30 cellular contexts compared by ENCODE assay signal in genomic region chr5:53714324-53715010, GRCh38.
DNase-seq lines count a peak whose midpoint lies in the region; ATAC-seq and TF ChIP-seq lines count a peak whose summit lies in the region.
"Had no signal": no experiment of that assay in that cellular context is flagged by ENCODE, and none has a peak within 500 bp of the region (broad histone marks: within the 10 kb centered on the region; RNA-seq: fewer than 3 reads in every experiment).

No MANE protein-coding gene starts in this region.

- H4K91ac ChIP-seq in IMR-90 (ENCODE audit: insufficient read depth, low read depth, low read length) = no peak overlapping the region

- H3K36me3 ChIP-seq in IMR-90 (ENCODE audit: control insufficient read depth, insufficient read depth, low read length) = no peaks in the 10 kb centered on the region
- H3K36me3 ChIP-seq in left lung = no peaks in the 10 kb centered on the region
- H3K36me3 ChIP-seq: colonic mucosa had no signal

- H3K79me1 ChIP-seq in IMR-90 (ENCODE audit: low read depth in 1 of 2, low read length in 2 of 2) = no peaks in the 10 kb centered on the region

- H2BK5ac ChIP-seq in IMR-90 (ENCODE audit: low read depth, low read length, poor library complexity, severe bottlenecking) = no peak overlapping the region

- ATAC-seq in IMR-90 (ENCODE audit: low read depth) (peak; percentile 24; the same call in 1 of the 2 replicates), left lung (peak; percentile 40)
- ATAC-seq: GM12878; psoas muscle; stimulated activated memory B cell treated with anti-CD40 and anti-IgM and Interleukin-4, amounts not matched to agents 10 μg/mL and 1 μg/mL and 100 μg/mL, for 72 hours had no signal

- intact Hi-C loops in IMR-90 (cut with micrococcal nuclease) (no loop called here), left lung (cut with DNase I) (no loop called here)

- H4K5ac ChIP-seq in IMR-90 (ENCODE audit: low read depth, low read length) = no peak overlapping the region

- no peak overlapping the region for H2AK9ac ChIP-seq in IMR-90 (replicated peaks; ENCODE audit: low read depth, low read length, poor library complexity)

- no peaks in the 10 kb centered on the region for H4K20me1 ChIP-seq in IMR-90 (ENCODE audit: insufficient read depth, low read length)

- TF ChIP-seq RAD21 in IMR-90 (IDR thresholded peaks at IDR 0.05; ENCODE audit: low read length) = no peak

- DNase-seq in NCI-H1105 treated with DMSO at 0.1 percent for 48 hours (lab: John Stamatoyannopoulos, UW) (peak; percentile 44), NCI-H1105 (lab: John Stamatoyannopoulos, UW) (no peak), IMR-90 (no peak), RPMI7951 (ENCODE audit: low read depth) (peak; percentile 4), left lung (no peak), RPMI8226 (no peak)
- no peak for DNase-seq in stimulated activated CD4-positive, alpha-beta T cell treated with anti-CD3 and anti-CD28 coated beads, Interleukin-4, amount 100 ng/mL, for 1 hour
- DNase-seq in activated CD4-positive, alpha-beta T cell treated with anti-CD3 and anti-CD28 coated beads for 48 hours = no peak
- DNase-seq: 8988T; activated B cell treated with CpG ODN at 0.5 μM for 24 hours; activated CD4-positive, alpha-beta T cell treated with anti-CD3 and anti-CD28 coated beads, Interleukin-2, amount 50 U/mL, for 1 hour; activated effector memory CD4-positive, alpha-beta T cell treated with anti-CD3 and anti-CD28 coated beads, Interleukin-2, amount 50 U/mL, for 16 hours; activated T-cell treated with anti-CD3 and anti-CD28 coated beads, Interleukin-2, amount 50 U/mL, for 24 hours; AML-193; aorta; CD4-positive, CD25-positive, alpha-beta regulatory T cell; colonic mucosa; effector memory CD4-positive, alpha-beta T cell; glutamatergic neuron; H9; NCI-H1417 treated with DMSO at 0.1 percent for 48 hours; NCI-H524; psoas muscle; stimulated activated CD4-positive, alpha-beta T cell treated with anti-CD3 and anti-CD28 coated beads, Interleukin-15, amount 100 ng/mL, for 24 hours; substantia nigra; trophoblast cell had no signal

- no peak overlapping the region for H3K14ac ChIP-seq in IMR-90 (replicated peaks; ENCODE audit: low read depth, low read length)

- H3K9me3 ChIP-seq in IMR-90 (ENCODE audit: control insufficient read depth, insufficient read depth, low read length) = peaks cover 9% of the 10 kb centered on the region
- H3K9me3 ChIP-seq in left lung = peaks cover 0 to 45% of the 10 kb centered on the region in 2 donors
- H3K9me3 ChIP-seq: colonic mucosa had no signal

- H3K27me3 ChIP-seq in IMR-90 (ENCODE audit: control insufficient read depth, insufficient read depth, low read length) = no peaks in the 10 kb centered on the region; the same call in 1 of the 2 replicates
- no peaks in the 10 kb centered on the region for H3K27me3 ChIP-seq in left lung
- H3K27me3 ChIP-seq: colonic mucosa had no signal

- CTCF ChIA-PET in IMR-90 (lab: Yijun Ruan, JAX) = no interaction called here

- H3K27ac ChIP-seq in IMR-90 (ENCODE audit: insufficient read depth, low read length) (no peak overlapping the region), left lung (no peak overlapping the region)
- H3K27ac ChIP-seq: colonic mucosa, epithelial cell of prostate, KMS-11, psoas muscle had no signal

- no peak overlapping the region for H4K8ac ChIP-seq in IMR-90 (ENCODE audit: low read depth in 2 of 2, low read length in 2 of 2)

- H3K4me2 ChIP-seq in IMR-90 (ENCODE audit: low read depth, low read length) = no peak overlapping the region
- H3K4me2 ChIP-seq: KMS-11 had no signal

- POLR2A ChIA-PET in IMR-90 (lab: Charles Lee; ENCODE audit: unreplicated experiment) = interaction anchor here (0.6 kb wide), 1 partner anchor 147 kb away, joined by 7 read pairs; no protein-coding TSS in a partner anchor

- H3K9ac ChIP-seq in IMR-90 (ENCODE audit: low read depth, low read length) = no peak overlapping the region
- H3K9ac ChIP-seq: KMS-11 had no signal

- no peak overlapping the region for H2AFZ ChIP-seq in IMR-90 (replicated peaks; ENCODE audit: low read length, poor library complexity)

- H2BK120ac ChIP-seq in IMR-90 (ENCODE audit: low read depth, low read length) = no peak overlapping the region

- H2AK5ac ChIP-seq in IMR-90 (ENCODE audit: low read depth, low read length) = no peak overlapping the region

- WGBS in IMR-90 (ENCODE audit: extremely low coverage in 2 of 2, insufficient read length in 1 of 2), 2 experiments = no CpG with 5 or more reads among the region's 1 CpG

- BruUV-seq in IMR-90 (replicated peaks; lab: Mats Ljungman, UMichigan) = no TSS peak

- H3K4ac ChIP-seq in IMR-90 (ENCODE audit: low read depth, low read length) = no peak overlapping the region

- in situ Hi-C loops in IMR-90 (cut with MboI; ENCODE audit: low sequenced_read_pairs) = no loop called here

- H3K18ac ChIP-seq in IMR-90 (ENCODE audit: low read depth, low read length) = no peak overlapping the region

- H2BK20ac ChIP-seq in IMR-90 (ENCODE audit: low read depth, low read length) = no peak overlapping the region

- H2BK15ac ChIP-seq in IMR-90 (ENCODE audit: low read depth, low read length) = no peak overlapping the region

- H3K4me3 ChIP-seq in IMR-90 (ENCODE audit: insufficient read depth, low read depth, low read length) = no peak overlapping the region
- no peak overlapping the region for H3K4me3 ChIP-seq in left lung
- H3K4me3 ChIP-seq: colonic mucosa, GM12878, psoas muscle had no signal

- no peaks in the 10 kb centered on the region for H3K9me1 ChIP-seq in IMR-90 (ENCODE audit: insufficient read depth, low read length)

- TF ChIP-seq POLR2A in IMR-90 (IDR thresholded peaks at IDR 0.05; ENCODE audit: low read depth, low read length) = no peak

- H3K56ac ChIP-seq in IMR-90 (ENCODE audit: extremely low read depth, insufficient read depth, low read length) = no peak overlapping the region

- no peak for TF ChIP-seq CTCF in IMR-90 (conservative IDR thresholded peaks at IDR 0.05; ENCODE audit: low read depth, low read length)
- no peak for TF ChIP-seq CTCF in left lung (IDR thresholded peaks at IDR 0.05)

- dilution Hi-C loops in IMR-90 (cut with HindIII; ENCODE audit: low sequenced_read_pairs, unreplicated experiment) = no loop called here

- H3K4me1 ChIP-seq in IMR-90 (ENCODE audit: control insufficient read depth, insufficient read depth, low read length) (no peaks in the 10 kb centered on the region), left lung (no peaks in the 10 kb centered on the region)
- H3K4me1 ChIP-seq: colonic mucosa, psoas muscle had no signal

- H3K23ac ChIP-seq in IMR-90 (ENCODE audit: low read depth, low read length) = no peak overlapping the region

TF ChIP-seq in IMR-90, 13 proteins besides CTCF, POLR2A, EP300 and RAD21:
- TF ChIP-seq ELK1 (IDR thresholded peaks at IDR 0.05; ENCODE audit: borderline replicate concordance, low read depth, low read length) (no peak), FOS (IDR thresholded peaks at IDR 0.05; ENCODE audit: low read depth, low read length) (no peak), CEBPB (IDR thresholded peaks at IDR 0.05; ENCODE audit: low read depth, low read length) (no peak), CHD1 (IDR thresholded peaks at IDR 0.05; ENCODE audit: low read depth, low read length) (no peak), BHLHE40 (IDR thresholded peaks at IDR 0.05; ENCODE audit: low read depth, low read length) (no peak), MAZ (IDR thresholded peaks at IDR 0.05; ENCODE audit: borderline replicate concordance, low read depth, low read length) (no peak), USF2 (IDR thresholded peaks at IDR 0.05; ENCODE audit: low read depth, low read length) (no peak), RFX5 (IDR thresholded peaks at IDR 0.05; ENCODE audit: low read depth, low read length) (no peak), SMC3 (IDR thresholded peaks at IDR 0.05; ENCODE audit: low read depth, low read length) (no peak), MXI1 (IDR thresholded peaks at IDR 0.05; ENCODE audit: borderline replicate concordance, low read depth, low read length) (no peak), MAFK (IDR thresholded peaks at IDR 0.05; ENCODE audit: low read depth, low read length) (no peak), RCOR1 (IDR thresholded peaks at IDR 0.05; ENCODE audit: insufficient replicate concordance, low read length) (no peak)
TF ChIP-seq in IMR-90: peak in this region for 0.

Comparison
In these comparisons a context has a peak if more than half of its experiments do, and no peak if none do; other contexts are left out.
1. DNase-seq: peak in NCI-H1105 treated with DMSO at 0.1 percent for 48 hours (single experiment) and RPMI7951 (single experiment); none in NCI-H1105 (single experiment), IMR-90 (single experiment), left lung (0 of 2), stimulated activated CD4-positive, alpha-beta T cell treated with anti-CD3 and anti-CD28 coated beads, Interleukin-4, amount 100 ng/mL, for 1 hour (single experiment), RPMI8226 (single experiment) and activated CD4-positive, alpha-beta T cell treated with anti-CD3 and anti-CD28 coated beads for 48 hours (single experiment).